Comparison of ENCODE assay signal across 1 cellular context in the genomic region with DNA sequence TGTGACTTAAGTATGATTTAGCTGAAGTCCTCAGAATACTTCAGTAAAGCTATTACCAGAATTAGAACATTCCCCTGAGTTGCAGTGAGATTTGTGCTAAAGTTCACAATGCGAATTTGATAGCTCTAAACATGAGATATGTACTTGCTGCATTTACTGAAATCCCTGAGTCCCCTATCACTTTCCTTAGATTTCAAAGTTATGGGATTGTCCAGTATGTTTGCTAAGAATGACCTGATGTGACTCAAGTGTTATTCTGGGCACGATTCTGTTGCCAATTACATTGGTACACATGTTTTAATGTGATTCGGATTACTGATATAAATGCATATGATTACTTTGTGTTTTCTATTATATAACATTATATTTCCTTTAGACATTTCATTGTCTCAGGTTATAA.
TF ChIP-seq lines count a peak whose summit lies in the region.

No MANE protein-coding gene starts in this region.

TF ChIP-seq in GM23338, 12 proteins besides CTCF, POLR2A, EP300 and RAD21 (continued from another document):
- TF ChIP-seq ZNF462 (CRISPR knock-in tag; IDR thresholded peaks at IDR 0.05) = no peak
- no peak for TF ChIP-seq EZH2phosphoT487 (IDR thresholded peaks at IDR 0.05; ENCODE audit: unreplicated experiment)
- no peak for TF ChIP-seq STAT1 (IDR thresholded peaks at IDR 0.05; ENCODE audit: unreplicated experiment)
- no peak for TF ChIP-seq CREB1 (CRISPR knock-in tag; IDR thresholded peaks at IDR 0.05; ENCODE audit: low read depth)
- TF ChIP-seq POLR2AphosphoS5 (IDR thresholded peaks at IDR 0.05; ENCODE audit: low read depth) = no peak
- TF ChIP-seq NANOG (IDR thresholded peaks at IDR 0.05; ENCODE audit: borderline replicate concordance) = no peak
